ENCODE assay signal across 13 cellular contexts in the genomic region with DNA sequence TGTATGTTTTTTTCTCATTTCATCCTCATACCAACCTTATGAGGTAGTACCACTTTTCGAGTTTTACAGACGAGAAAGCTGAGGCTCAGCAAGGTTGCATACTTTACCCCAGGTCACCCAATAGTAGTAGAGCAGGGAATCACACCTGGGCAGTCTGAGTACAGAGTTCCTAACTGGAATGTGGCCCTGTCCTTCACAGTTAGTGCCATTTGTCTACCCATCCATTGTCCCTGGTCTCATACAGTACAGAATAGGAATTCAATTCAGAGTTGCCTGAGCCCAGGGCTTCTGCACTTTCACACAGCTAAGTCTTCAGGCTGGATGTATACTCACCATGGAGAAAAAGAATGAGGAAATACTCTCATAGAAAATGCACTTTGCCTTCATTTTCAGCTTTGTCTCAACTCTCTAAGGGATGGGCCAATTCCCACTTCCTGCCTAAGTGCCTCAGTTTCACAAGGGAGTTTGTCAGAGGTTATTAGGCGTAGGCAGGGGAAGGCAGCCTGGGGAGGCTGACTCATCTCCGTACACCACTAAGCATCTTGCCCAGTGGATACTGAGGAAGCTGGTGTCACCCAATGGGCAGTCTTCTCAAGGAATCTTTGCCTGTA.
DNase-seq lines count a peak whose midpoint lies in the region; ATAC-seq, FAIRE-seq and TF ChIP-seq lines count a peak whose summit lies in the region.
"Had no signal": no experiment of that assay in that cellular context is flagged by ENCODE, and none has a peak within 500 bp of the region (broad histone marks: within the 10 kb centered on the region; RNA-seq: fewer than 3 reads in every experiment).

No MANE protein-coding gene starts in this region.

- no peak overlapping the region for H3K9ac ChIP-seq in astrocyte (ENCODE audit: low read length)

- in situ Hi-C loops in ACHN (cut with HindIII; ENCODE audit: low pct_ligation_motif_present, low pct_unique_long_range_greater_than_20kb, low sequenced_read_pairs) = no loop called here

- ATAC-seq in left lobe of liver (peak; percentile 26), HG03025 (IDR thresholded peaks at IDR 0.05; ENCODE audit: low FRiP score, unreplicated experiment) (no peak)
- ATAC-seq: stimulated activated memory B cell treated with anti-CD40 and anti-IgM and Interleukin-4, amounts not matched to agents 10 μg/mL and 1 μg/mL and 100 μg/mL, for 72 hours had no signal

- H3K9me3 Mint-ChIP-seq in astrocyte (ENCODE audit: unreplicated experiment) = no peaks in the 10 kb centered on the region
- H3K9me3 Mint-ChIP-seq: CD4-positive, CD25-positive, alpha-beta regulatory T cell had no signal

- peak overlapping the region; percentile 43 for H3K4me2 ChIP-seq in astrocyte (ENCODE audit: low read length)

- no peak overlapping the region for H3K4me3 Mint-ChIP-seq in astrocyte (ENCODE audit: unreplicated experiment)
- H3K4me3 Mint-ChIP-seq: CD4-positive, CD25-positive, alpha-beta regulatory T cell; stimulated activated memory B cell treated with anti-CD40 and anti-IgM and Interleukin-4, amounts not matched to agents 10 μg/mL and 1 μg/mL and 100 μg/mL, for 72 hours had no signal

- H3K27ac Mint-ChIP-seq in astrocyte (ENCODE audit: unreplicated experiment) = peak overlapping the region; percentile 48
- H3K27ac Mint-ChIP-seq: CD4-positive, CD25-positive, alpha-beta regulatory T cell; stimulated activated memory B cell treated with anti-CD40 and anti-IgM and Interleukin-4, amounts not matched to agents 10 μg/mL and 1 μg/mL and 100 μg/mL, for 72 hours had no signal

- peaks cover 17% of the 10 kb centered on the region for H3K4me1 Mint-ChIP-seq in astrocyte (ENCODE audit: low read depth, unreplicated experiment)
- H3K4me1 Mint-ChIP-seq: stimulated activated memory B cell treated with anti-CD40 and anti-IgM and Interleukin-4, amounts not matched to agents 10 μg/mL and 1 μg/mL and 100 μg/mL, for 72 hours had no signal

- H3K4me3 ChIP-seq in HL-60 (replicated peaks; ENCODE audit: insufficient read depth, low read length) (no peak overlapping the region), astrocyte (ENCODE audit: insufficient read depth, low read depth, low read length) (no peak overlapping the region)
- H3K4me3 ChIP-seq: Peyer's patch had no signal

- FAIRE-seq in astrocyte (lab: Jason Lieb, UNC) = no peak

- H3K27me3 ChIP-seq in HL-60 (ENCODE audit: insufficient read depth, poor library complexity, severe bottlenecking) = no peaks in the 10 kb centered on the region
- no peaks in the 10 kb centered on the region for H3K27me3 ChIP-seq in astrocyte (ENCODE audit: insufficient read depth, low read length)
- H3K27me3 ChIP-seq: Peyer's patch had no signal

- H3K9me3 ChIP-seq in astrocyte (ENCODE audit: insufficient read depth, low read depth, low read length) = no peaks in the 10 kb centered on the region
- H3K9me3 ChIP-seq: Peyer's patch had no signal

- no peak overlapping the region for H2AFZ ChIP-seq in astrocyte (ENCODE audit: low read depth, low read length)

- no peaks in the 10 kb centered on the region for H4K20me1 ChIP-seq in astrocyte (ENCODE audit: insufficient read depth, low read length)

- no peaks in the 10 kb centered on the region for H3K36me3 Mint-ChIP-seq in astrocyte (ENCODE audit: low read depth, unreplicated experiment)
- H3K36me3 Mint-ChIP-seq: CD4-positive, CD25-positive, alpha-beta regulatory T cell; stimulated activated memory B cell treated with anti-CD40 and anti-IgM and Interleukin-4, amounts not matched to agents 10 μg/mL and 1 μg/mL and 100 μg/mL, for 72 hours had no signal

- H3K36me3 ChIP-seq in astrocyte (ENCODE audit: insufficient read depth, low read length) = no peaks in the 10 kb centered on the region
- H3K36me3 ChIP-seq: Peyer's patch had no signal

- DNase-seq in ACHN = peak; percentile 2
- peak; percentile 65 to 84 for DNase-seq in HL-60 (ENCODE audit: low read depth in 1 of 2, low spot score in 1 of 2)
- peak; percentile 82 for DNase-seq in astrocyte (ENCODE audit: low read depth)
- DNase-seq in left lobe of liver (ENCODE audit: low spot score) = no peak
- DNase-seq in iPS-NIHi7 (ENCODE audit: extremely low spot score) = no peak
- no peak for DNase-seq in substantia nigra (lab: John Stamatoyannopoulos, UW)
- DNase-seq in iPS-NIHi11 (ENCODE audit: low spot score) = no peak
- DNase-seq: activated CD8-positive, alpha-beta memory T cell treated with anti-CD3 and anti-CD28 coated beads for 24 hours; caudate nucleus; CD4-positive, CD25-positive, alpha-beta regulatory T cell; Peyer's patch had no signal

- peaks cover 7% of the 10 kb centered on the region for H3K4me1 ChIP-seq in astrocyte (ENCODE audit: insufficient read depth, low read length)
- H3K4me1 ChIP-seq: Peyer's patch had no signal

- H3K27me3 Mint-ChIP-seq in astrocyte (ENCODE audit: low read depth, unreplicated experiment) = no peaks in the 10 kb centered on the region
- H3K27me3 Mint-ChIP-seq: stimulated activated memory B cell treated with anti-CD40 and anti-IgM and Interleukin-4, amounts not matched to agents 10 μg/mL and 1 μg/mL and 100 μg/mL, for 72 hours had no signal

- H3K27ac ChIP-seq in HL-60 (replicated peaks) (peak overlapping the region; percentile 54), astrocyte (ENCODE audit: low read depth, low read length) (peak overlapping the region; percentile 25), substantia nigra (ENCODE audit: low read depth, low read length, poor library complexity, severe bottlenecking) (no peak overlapping the region)
- H3K27ac ChIP-seq: Peyer's patch had no signal

- no peak for TF ChIP-seq CTCF in HL-60 (IDR thresholded peaks at IDR 0.05; ENCODE audit: insufficient read depth, low read length)
- TF ChIP-seq CTCF in astrocyte (IDR thresholded peaks at IDR 0.05; ENCODE audit: insufficient read depth, low read depth, low read length) = no peak

- no peaks in the 10 kb centered on the region for H3K79me2 ChIP-seq in astrocyte (ENCODE audit: insufficient read depth, low read length)

Comparison
In these comparisons a context has a peak if more than half of its experiments do, and no peak if none do; other contexts are left out.
1. DNase-seq: peak in ACHN (single experiment), HL-60 (2 of 2) and astrocyte (single experiment); none in left lobe of liver (single experiment), iPS-NIHi7 (single experiment), substantia nigra (0 of 49) and iPS-NIHi11 (single experiment).